ENCODE assay signal across 25 cellular contexts in genomic region chr1:18828224-18828623, GRCh38. TPM values are rescaled to one million over a fixed set of nuclear protein-coding genes. Genes with fewer than 3 reads are reported as not detected.
"Had no signal": no experiment of that assay in that cellular context is flagged by ENCODE, and none has a peak within 500 bp of the region (broad histone marks: within the 10 kb centered on the region; RNA-seq: fewer than 3 reads in every experiment).

No MANE protein-coding gene starts in this region.

- H3K9me3 Mint-ChIP-seq: activated naive CD4-positive, alpha-beta T cell treated with anti-CD3 and anti-CD28 coated beads, Interleukin-2, amount 50 U/mL, for 24 hours had no signal

- H3K4me3 Mint-ChIP-seq: activated CD8-positive, alpha-beta T cell treated with anti-CD3 and anti-CD28 coated beads, Interleukin-2, amount 10 ng/mL, durations not matched to agents 7 days and 5 days; activated naive CD4-positive, alpha-beta T cell treated with anti-CD3 and anti-CD28 coated beads, Interleukin-2, amount 50 U/mL, for 24 hours; brain; T-helper 1 cell treated with Interleukin-12 subunit alpha and Interleukin-12 subunit beta and Interleukin-4 antibody, amounts not matched to agents 30 μg/mL and 1 μg/mL, for 36 hours; WTC11 had no signal

- H3K27ac Mint-ChIP-seq: activated CD8-positive, alpha-beta T cell treated with anti-CD3 and anti-CD28 coated beads, Interleukin-2, amount 10 ng/mL, durations not matched to agents 7 days and 5 days; activated naive CD4-positive, alpha-beta T cell treated with anti-CD3 and anti-CD28 coated beads, Interleukin-2, amount 50 U/mL, for 24 hours; brain; T-helper 1 cell treated with Interleukin-12 subunit alpha and Interleukin-12 subunit beta and Interleukin-4 antibody, amounts not matched to agents 30 μg/mL and 1 μg/mL, for 36 hours; WTC11 had no signal

- H3K4me1 Mint-ChIP-seq: activated naive CD4-positive, alpha-beta T cell treated with anti-CD3 and anti-CD28 coated beads, Interleukin-2, amount 50 U/mL, for 24 hours; brain; WTC11 had no signal

- DNase-seq: activated CD4-positive, alpha-beta T cell treated with anti-CD3 and anti-CD28 coated beads for 48 hours; activated CD4-positive, alpha-beta T cell treated with anti-CD3 and anti-CD28 coated beads, Interleukin-2, amount 50 U/mL, for 4 hours; activated CD4-positive, CD25-positive, alpha-beta regulatory T cell treated with anti-CD3 and anti-CD28 coated beads, Interleukin-2, amount 50 U/mL, for 72 hours; activated CD8-positive, alpha-beta memory T cell treated with anti-CD3 and anti-CD28 coated beads, Interleukin-2, amount 50 U/mL, for 48 hours; activated CD8-positive, alpha-beta T cell treated with anti-CD3 and anti-CD28 coated beads, Interleukin-2, amount 10 ng/mL, durations not matched to agents 7 days and 5 days; activated naive CD4-positive, alpha-beta T cell; activated T-cell treated with anti-CD3 and anti-CD28 coated beads, Interleukin-2, amount 50 U/mL, for 1 hour; amygdala; Kasumi-1; NCI-H1048; NCI-H1417; NCI-H2029; NCI-H2107; NCI-H2171 treated with DMSO at 0.1 percent for 48 hours; NCI-H226; NCI-H526; NCI-H774; SHP77 treated with DMSO at 0.1 percent for 48 hours had no signal

- H3K36me3 Mint-ChIP-seq: brain had no signal

- ATAC-seq: activated CD8-positive, alpha-beta T cell treated with anti-CD3 and anti-CD28 coated beads, Interleukin-2, amount 10 ng/mL, durations not matched to agents 7 days and 5 days; WTC11 had no signal

RNA-seq across cellular contexts. Expression of gene TAS1R2, which starts 31.2 kb away (rescaled TPM):
- total RNA-seq: activated CD8-positive, alpha-beta T cell treated with anti-CD3 and anti-CD28 coated beads, Interleukin-2, amount 10 ng/mL, durations not matched to agents 7 days and 5 days; astrocyte; NCI-H460; SK-MEL-5; WTC11 had no signal
